8 cellular contexts compared by ENCODE assay signal in genomic region chr9:129336601-129337286, GRCh38.
DNase-seq lines count a peak whose midpoint lies in the region; ATAC-seq, FAIRE-seq and TF ChIP-seq lines count a peak whose summit lies in the region.

No MANE protein-coding gene starts in this region.

- H3K23me2 ChIP-seq in H1 (ENCODE audit: low read depth, low read length) = peaks cover 22% of the 10 kb centered on the region

- H3K27me3 Mint-ChIP-seq in activated CD4-positive, alpha-beta T cell treated with anti-CD3 and anti-CD28 coated beads, Interleukin-2, amount 10 ng/mL, durations not matched to agents 7 days and 5 days = peaks cover 12% of the 10 kb centered on the region
- H3K27me3 Mint-ChIP-seq in natural killer cell treated with Interleukin-12 subunit alpha and Interleukin-12 subunit beta and Interleukin-15 and Interleukin-18, amount 100 ng/mL, for 72 hours = peaks cover 0 to 7% of the 10 kb centered on the region in 2 donors

- no peak overlapping the region for H3K23ac ChIP-seq in H1 (ENCODE audit: insufficient read length)

- TF ChIP-seq POLR2A in H1 (IDR thresholded peaks at IDR 0.05; ENCODE audit: control extremely low read depth in 1 of 2, low read depth in 2 of 2, low read length in 2 of 2) = no peak

- TF ChIP-seq CTCF in GM06990 (IDR thresholded peaks at IDR 0.05; ENCODE audit: insufficient read depth, low read length, poor library complexity, severe bottlenecking) = no peak
- TF ChIP-seq CTCF in H1 (IDR thresholded peaks at IDR 0.05; ENCODE audit: control extremely low read depth in 1 of 3, insufficient read depth in 1 of 3, low read depth in 1 of 3, low read length in 3 of 3) = no peak

- peak; percentile 21 to 48 for ATAC-seq in natural killer cell treated with Interleukin-12 subunit alpha and Interleukin-12 subunit beta and Interleukin-15 and Interleukin-18, amount 100 ng/mL, for 72 hours
- peak; percentile 3 for ATAC-seq in aorta (ENCODE audit: low FRiP score)

- H3K4me3 ChIP-seq in GM06990 (replicated peaks; ENCODE audit: low read depth, low read length) = no peak overlapping the region; the same call in 1 of the 2 replicates
- peak overlapping the region; percentile 21 to 52 (median 33); a peak in 7 of 8 replicates for H3K4me3 ChIP-seq in H1 (ENCODE audit: extremely low read depth in 1 of 4, insufficient read depth in 2 of 4, low read depth in 3 of 4, low read length in 4 of 4)
- peak overlapping the region; percentile 15 to 23 for H3K4me3 ChIP-seq in aorta (ENCODE audit: low read length in 2 of 2)

- TF ChIP-seq EP300 in H1 (IDR thresholded peaks at IDR 0.05; ENCODE audit: borderline replicate concordance in 1 of 2, low read depth in 2 of 2, low read length in 2 of 2) = no peak

- peak overlapping the region; percentile 70 for H3K56ac ChIP-seq in H1 (replicated peaks; ENCODE audit: insufficient read length, low read depth, low read length)

- no peak overlapping the region for H3K14ac ChIP-seq in H1 (ENCODE audit: insufficient read length)

- no peaks in the 10 kb centered on the region for H3K36me3 Mint-ChIP-seq in activated CD4-positive, alpha-beta T cell treated with anti-CD3 and anti-CD28 coated beads, Interleukin-2, amount 10 ng/mL, durations not matched to agents 7 days and 5 days (ENCODE audit: low read depth)
- no peaks in the 10 kb centered on the region for H3K36me3 Mint-ChIP-seq in natural killer cell treated with Interleukin-12 subunit alpha and Interleukin-12 subunit beta and Interleukin-15 and Interleukin-18, amount 100 ng/mL, for 72 hours

- H3K4ac ChIP-seq in H1 (replicated peaks; ENCODE audit: insufficient read length, low read depth, low read length) = peak overlapping the region; percentile 32

- H2AK5ac ChIP-seq in H1 (ENCODE audit: low read depth, low read length) = no peak overlapping the region

- H4K20me1 ChIP-seq in H1 (replicated peaks in 1 of 2; ENCODE audit: control insufficient read depth in 1 of 2, insufficient read depth in 2 of 2, low read length in 2 of 2) = peaks cover 0 to 16% of the 10 kb centered on the region in 2 experiments

- H2AFZ ChIP-seq in H1 (ENCODE audit: low read length) = no peak overlapping the region

- H2BK20ac ChIP-seq in H1 (ENCODE audit: low read length) = peak overlapping the region; percentile 61; the same call in 1 of the 2 replicates

- no peak overlapping the region for H3K27ac Mint-ChIP-seq in activated CD4-positive, alpha-beta T cell treated with anti-CD3 and anti-CD28 coated beads, Interleukin-2, amount 10 ng/mL, durations not matched to agents 7 days and 5 days
- H3K27ac Mint-ChIP-seq in natural killer cell treated with Interleukin-12 subunit alpha and Interleukin-12 subunit beta and Interleukin-15 and Interleukin-18, amount 100 ng/mL, for 72 hours = no peak overlapping the region

- peak overlapping the region; percentile 38 for H4K5ac ChIP-seq in H1 (ENCODE audit: insufficient read length, low read depth, low read length)

- peaks cover 8 to 41% (median 36%) of the 10 kb centered on the region in 4 experiments for H3K4me1 ChIP-seq in H1 (replicated peaks in 1 of 4; ENCODE audit: control insufficient read depth in 3 of 4, insufficient read depth in 4 of 4, low read length in 3 of 4)
- H3K4me1 ChIP-seq in aorta (ENCODE audit: control insufficient read depth in 1 of 2, insufficient read depth in 2 of 2, low read length in 2 of 2) = no peaks in the 10 kb centered on the region

- peak overlapping the region; percentile 60 for H3K18ac ChIP-seq in H1 (ENCODE audit: extremely low read depth, low read length)

- H3K4me2 ChIP-seq in H1 (ENCODE audit: insufficient read depth in 1 of 2, low read depth in 2 of 2, low read length in 2 of 2) = peak overlapping the region; percentile 66 to 88

- H2BK15ac ChIP-seq in H1 (ENCODE audit: low read length) = peak overlapping the region; percentile 61; the same call in 1 of the 2 replicates

- no peaks in the 10 kb centered on the region for H3K9me3 ChIP-seq in H1 (ENCODE audit: insufficient read depth in 2 of 2, low read depth in 1 of 2, low read length in 1 of 2)
- H3K9me3 ChIP-seq in aorta (ENCODE audit: control insufficient read depth, low read length) = no peaks in the 10 kb centered on the region

- TF ChIP-seq RAD21 in H1 (IDR thresholded peaks at IDR 0.05 in 1 of 2, conservative IDR thresholded peaks at IDR 0.05 in 1 of 2; ENCODE audit: low read depth in 2 of 2, low read length in 2 of 2) = no peak

- WGBS in H1 (ENCODE audit: extremely low coverage in 1 of 2, insufficient coverage in 1 of 2, insufficient read length in 1 of 2, insufficient replicate concordance in 2 of 2, low coverage in 1 of 2, low lambda C conversion rate in 2 of 2, missing lambda C conversion rate in 1 of 2), 2 experiments = 2% methylated on average over 34 of the region's 51 CpGs; no CpG with 5 or more reads in 1 of the 2 experiments
- WGBS in aorta, 2 donors = 1% methylated on average over 50 to 51 of the region's 51 CpGs

- FAIRE-seq in H1 (lab: Jason Lieb, UNC) = no peak

- no peaks in the 10 kb centered on the region for H3K79me2 ChIP-seq in H1 (ENCODE audit: control insufficient read depth in 1 of 2, insufficient read depth in 2 of 2, low read length in 2 of 2)

- no peak overlapping the region; the same call in 1 of the 2 replicates for H4K8ac ChIP-seq in H1 (ENCODE audit: extremely low read depth, insufficient read depth, low read length)

- H3K36me3 ChIP-seq in GM06990 (ENCODE audit: control insufficient read depth, insufficient read depth, low read length) (no peaks in the 10 kb centered on the region), H1 (ENCODE audit: control insufficient read depth in 2 of 4, insufficient read depth in 4 of 4, low read length in 3 of 4) (no peaks in the 10 kb centered on the region; a peak in 1 of 8 replicates), aorta (ENCODE audit: control insufficient read depth in 1 of 2, insufficient read depth in 2 of 2, low read length in 1 of 2) (no peaks in the 10 kb centered on the region)

- H2BK120ac ChIP-seq in H1 (replicated peaks; ENCODE audit: low read depth, low read length) = peak overlapping the region; percentile 39

- peak overlapping the region; percentile 91; the same call in 1 of the 2 replicates for H2BK5ac ChIP-seq in H1 (ENCODE audit: low read depth, low read length)

- peaks cover 25% of the 10 kb centered on the region for H3K4me1 Mint-ChIP-seq in activated CD4-positive, alpha-beta T cell treated with anti-CD3 and anti-CD28 coated beads, Interleukin-2, amount 10 ng/mL, durations not matched to agents 7 days and 5 days
- peaks cover 0 to 5% of the 10 kb centered on the region in 2 donors for H3K4me1 Mint-ChIP-seq in natural killer cell treated with Interleukin-12 subunit alpha and Interleukin-12 subunit beta and Interleukin-15 and Interleukin-18, amount 100 ng/mL, for 72 hours (ENCODE audit: low read depth in 2 of 2)

- peak overlapping the region; percentile 61 for H3K4me3 Mint-ChIP-seq in activated CD4-positive, alpha-beta T cell treated with anti-CD3 and anti-CD28 coated beads, Interleukin-2, amount 10 ng/mL, durations not matched to agents 7 days and 5 days
- peak overlapping the region; percentile 73 for H3K4me3 Mint-ChIP-seq in natural killer cell treated with Interleukin-12 subunit alpha and Interleukin-12 subunit beta and Interleukin-15 and Interleukin-18, amount 100 ng/mL, for 72 hours

- POLR2A ChIA-PET in activated CD4-positive, alpha-beta T cell treated with anti-CD3 and anti-CD28 coated beads, Interleukin-2, amount 10 ng/mL, durations not matched to agents 7 days and 5 days (lab: Charles Lee) = no interaction called here
- POLR2A ChIA-PET in H1 (lab: Charles Lee; ENCODE audit: partially characterized antibody) = interaction anchor here (0.6 to 5.4 kb wide), 6 partner anchors 12 to 159 kb away, joined by 3 to 65 read pairs (median 12); partner anchors contain the start of gene IER5L

- no peak overlapping the region for H3K27ac ChIP-seq in H1 (ENCODE audit: low read depth, low read length)
- peak overlapping the region; percentile 36 to 90 for H3K27ac ChIP-seq in aorta (ENCODE audit: low read depth in 1 of 2, low read length in 2 of 2)

- intact Hi-C loops in aorta (cut with DNase I) = loop anchor here in 1 of 2 donors (10.0 kb wide), 1 partner anchor 268 kb away; no protein-coding TSS in a partner anchor

- peak overlapping the region; percentile 89 for H2BK12ac ChIP-seq in H1 (ENCODE audit: low read depth, low read length)

- H4K91ac ChIP-seq in H1 (replicated peaks; ENCODE audit: insufficient read length, low read length) = peak overlapping the region; percentile 44

- H3K9me3 Mint-ChIP-seq in activated CD4-positive, alpha-beta T cell treated with anti-CD3 and anti-CD28 coated beads, Interleukin-2, amount 10 ng/mL, durations not matched to agents 7 days and 5 days = no peaks in the 10 kb centered on the region
- H3K9me3 Mint-ChIP-seq in natural killer cell treated with Interleukin-12 subunit alpha and Interleukin-12 subunit beta and Interleukin-15 and Interleukin-18, amount 100 ng/mL, for 72 hours = no peaks in the 10 kb centered on the region

- CTCF ChIA-PET in activated CD4-positive, alpha-beta T cell treated with anti-CD3 and anti-CD28 coated beads, Interleukin-2, amount 10 ng/mL, durations not matched to agents 7 days and 5 days (lab: Charles Lee) = interaction anchor here (2.9 kb wide), 1 partner anchor 9 kb away, joined by 9 read pairs; no protein-coding TSS in a partner anchor
- CTCF ChIA-PET in H1 (lab: Charles Lee; ENCODE audit: partially characterized antibody) = interaction anchor here (1.6 to 3.3 kb wide), 3 partner anchors 17 to 198 kb away, joined by 3 to 11 read pairs (median 8); no protein-coding TSS in a partner anchor

- H3K27me3 ChIP-seq in GM06990 (replicated peaks; ENCODE audit: control insufficient read depth, insufficient read depth, low read length) = peaks cover 2% of the 10 kb centered on the region
- 0 out of 7 replicates have a peak, but pooled peaks cover 0 to 2% (median 0%) of the 10 kb centered on the region in 4 experiments for H3K27me3 ChIP-seq in H1 (replicated peaks in 1 of 4; ENCODE audit: control insufficient read depth in 3 of 4, extremely low read depth in 1 of 4, insufficient read depth in 3 of 4, low read length in 3 of 4)
- no peaks in the 10 kb centered on the region for H3K27me3 ChIP-seq in aorta (ENCODE audit: control insufficient read depth in 1 of 2, insufficient read depth in 2 of 2, low read length in 1 of 2)

- peaks cover 5% of the 10 kb centered on the region; the same call in 1 of the 2 replicates for H3K79me1 ChIP-seq in H1 (ENCODE audit: low read depth, low read length)

- DNase-seq in GM06990 (ENCODE audit: extremely low read depth, insufficient read length) = peak; percentile 63
- DNase-seq in activated CD4-positive, alpha-beta T cell treated with anti-CD3 and anti-CD28 coated beads, Interleukin-2, amount 10 ng/mL, durations not matched to agents 7 days and 5 days = peak; percentile 25
- DNase-seq in H1 (ENCODE audit: low read depth in 1 of 2, low spot score in 2 of 2) = peak in 1 of 2 experiments; percentile 67
- DNase-seq in natural killer cell treated with Interleukin-12 subunit alpha and Interleukin-12 subunit beta and Interleukin-15 and Interleukin-18, amount 100 ng/mL, for 72 hours (ENCODE audit: low spot score) = no peak
- peak in 1 of 2 donors; percentile 81 for DNase-seq in aorta
- DNase-seq in NCI-H1694 treated with DMSO at 0.1 percent for 48 hours (lab: John Stamatoyannopoulos, UW) = no peak
- DNase-seq in HuH-7 (ENCODE audit: low spot score) = no peak
- no peak for DNase-seq in epidermal melanocyte (ENCODE audit: insufficient read length, low spot score)

- H3K9ac ChIP-seq in H1 (replicated peaks in 1 of 4; ENCODE audit: extremely low read depth in 1 of 4, low read depth in 3 of 4, low read length in 3 of 4) = no peak overlapping the region

Comparison
In these comparisons a context has a peak if more than half of its experiments do, and no peak if none do; other contexts are left out.
1. DNase-seq: peak in GM06990 (single experiment) and activated CD4-positive, alpha-beta T cell treated with anti-CD3 and anti-CD28 coated beads, Interleukin-2, amount 10 ng/mL, durations not matched to agents 7 days and 5 days (single experiment); none in natural killer cell treated with Interleukin-12 subunit alpha and Interleukin-12 subunit beta and Interleukin-15 and Interleukin-18, amount 100 ng/mL, for 72 hours (single experiment), NCI-H1694 treated with DMSO at 0.1 percent for 48 hours (single experiment), HuH-7 (single experiment) and epidermal melanocyte (single experiment).